In genomic region chr3:58038675-58039302, GRCh38 we compare ENCODE assay signal across 15 cellular contexts. TPM values are rescaled to one million over a fixed set of nuclear protein-coding genes. Genes with fewer than 3 reads are reported as not detected.
DNase-seq lines count a peak whose midpoint lies in the region; ATAC-seq, FAIRE-seq and TF ChIP-seq lines count a peak whose summit lies in the region.
"Had no signal": no experiment of that assay in that cellular context is flagged by ENCODE, and none has a peak within 500 bp of the region (broad histone marks: within the 10 kb centered on the region; RNA-seq: fewer than 3 reads in every experiment).

No MANE protein-coding gene starts in this region.

- H3F3A ChIP-seq in GM23248 (ENCODE audit: insufficient read depth), result peaks cover 51% of the 10 kb centered on the region

- peaks cover 100% of the 10 kb centered on the region for H3K79me2 ChIP-seq in GM23248 (ENCODE audit: insufficient read depth)
- peaks cover 0 to 83% of the 10 kb centered on the region in 2 experiments; a peak in 2 of 4 replicates for H3K79me2 ChIP-seq in H1 (ENCODE audit: control insufficient read depth in 1 of 2, insufficient read depth in 2 of 2, low read length in 2 of 2)

- H2BK120ac ChIP-seq in H1 (replicated peaks; ENCODE audit: low read depth, low read length), result no peak overlapping the region

- TF ChIP-seq CTCF in H1 (IDR thresholded peaks at IDR 0.05; ENCODE audit: control extremely low read depth in 1 of 3, insufficient read depth in 1 of 3, low read depth in 1 of 3, low read length in 3 of 3), result no peak
- no peak for TF ChIP-seq CTCF in spleen (IDR thresholded peaks at IDR 0.05 in 8 of 11, conservative IDR thresholded peaks at IDR 0.05 in 3 of 11)

- no peak overlapping the region for H3K9ac ChIP-seq in GM23248
- no peak overlapping the region for H3K9ac ChIP-seq in H1 (replicated peaks in 1 of 4; ENCODE audit: extremely low read depth in 1 of 4, low read depth in 3 of 4, low read length in 3 of 4)

- H3K4me1 ChIP-seq in GM23248 (ENCODE audit: insufficient read depth) (peaks cover 60% of the 10 kb centered on the region), H1 (replicated peaks in 1 of 4; ENCODE audit: control insufficient read depth in 3 of 4, insufficient read depth in 4 of 4, low read length in 3 of 4) (peaks cover 33 to 60% (median 45%) of the 10 kb centered on the region in 4 experiments), spleen (peaks cover 7 to 75% (median 50%) of the 10 kb centered on the region in 6 donors)

- no peak for FAIRE-seq in H1 (lab: Jason Lieb, UNC)

- no peak overlapping the region for H3K4me2 ChIP-seq in GM23248 (ENCODE audit: unreplicated experiment)
- H3K4me2 ChIP-seq in H1 (ENCODE audit: insufficient read depth in 1 of 2, low read depth in 2 of 2, low read length in 2 of 2), result peak overlapping the region in 1 of 2 experiments; percentile 35; a peak in 1 of 4 replicates

- H3K23ac ChIP-seq in H1 (ENCODE audit: insufficient read length), result no peak overlapping the region

- no peak overlapping the region for H4K8ac ChIP-seq in H1 (ENCODE audit: extremely low read depth, insufficient read depth, low read length)

- TF ChIP-seq POLR2A in H1 (IDR thresholded peaks at IDR 0.05; ENCODE audit: control extremely low read depth in 1 of 2, low read depth in 2 of 2, low read length in 2 of 2) (no peak), spleen (IDR thresholded peaks at IDR 0.05) (no peak)

- 87 to 89% methylated on average over 8 of the region's 8 CpGs for WGBS in GM23248 (ENCODE audit: low coverage in 1 of 2, low lambda C conversion rate in 2 of 2, missing lambda C conversion rate in 2 of 2), 2 experiments
- WGBS in H1 (ENCODE audit: extremely low coverage in 1 of 2, insufficient coverage in 1 of 2, insufficient read length in 1 of 2, insufficient replicate concordance in 2 of 2, low coverage in 1 of 2, low lambda C conversion rate in 2 of 2, missing lambda C conversion rate in 1 of 2), 2 experiments, result 74% methylated on average over 7 of the region's 8 CpGs; no CpG with 5 or more reads in 1 of the 2 experiments
- 45 to 75% (median 60%) methylated on average over 8 of the region's 8 CpGs for WGBS in spleen, 5 donors

- H2BK15ac ChIP-seq in H1 (ENCODE audit: low read length), result no peak overlapping the region

- H3K79me1 ChIP-seq in H1 (ENCODE audit: low read depth, low read length), result peaks cover 12% of the 10 kb centered on the region

- in situ Hi-C loops in GM23248 (cut with MboI), result no loop called here

- DNase-seq in GM23248, result peak; percentile 29
- DNase-seq in NOMO-1 (lab: John Stamatoyannopoulos, UW; ENCODE audit: unreplicated experiment in 2 of 2), result peak; percentile 19 to 39
- no peak for DNase-seq in H1 (ENCODE audit: low read depth in 1 of 2, low spot score in 2 of 2)
- peak; percentile 29 for DNase-seq in spleen
- no peak for DNase-seq in SKM-1 (lab: John Stamatoyannopoulos, UW; ENCODE audit: unreplicated experiment)
- no peak for DNase-seq in medulla oblongata (ENCODE audit: extremely low spot score)
- DNase-seq: activated CD4-positive, alpha-beta T cell treated with anti-CD3 and anti-CD28 coated beads, Interleukin-2, amount 10 ng/mL, durations not matched to agents 24 days and 14 days; activated effector memory CD4-positive, alpha-beta T cell treated with Interleukin-2 at 50 U/mL for 16 hours; DMS153; HFFc6; hypothalamus; NCI-H524 treated with DMSO at 0.1 percent for 48 hours; stimulated activated CD4-positive, alpha-beta T cell treated with anti-CD3 and anti-CD28 coated beads, Interleukin-4, amount 100 ng/mL, for 4 hours; stomach had no signal

- H2AFZ ChIP-seq in GM23248 (no peak overlapping the region), H1 (ENCODE audit: low read length) (no peak overlapping the region)

- no peaks in the 10 kb centered on the region for H3K27me3 ChIP-seq in GM23248 (replicated peaks; ENCODE audit: insufficient read depth)
- H3K27me3 ChIP-seq in H1 (replicated peaks in 1 of 4; ENCODE audit: control insufficient read depth in 3 of 4, extremely low read depth in 1 of 4, insufficient read depth in 3 of 4, low read length in 3 of 4), result no peaks in the 10 kb centered on the region
- H3K27me3 ChIP-seq in spleen (replicated peaks in 1 of 7), result no peaks in the 10 kb centered on the region
- H3K27me3 ChIP-seq: stomach had no signal

- H4K20me1 ChIP-seq in GM23248 (ENCODE audit: insufficient read depth) (no peaks in the 10 kb centered on the region), H1 (replicated peaks in 1 of 2; ENCODE audit: control insufficient read depth in 1 of 2, insufficient read depth in 2 of 2, low read length in 2 of 2) (peaks cover under 1 to 8% of the 10 kb centered on the region in 2 experiments)

- H3K56ac ChIP-seq in H1 (replicated peaks; ENCODE audit: insufficient read length, low read depth, low read length), result no peak overlapping the region

- H3K4ac ChIP-seq in H1 (replicated peaks; ENCODE audit: insufficient read length, low read depth, low read length), result no peak overlapping the region

- ATAC-seq in HG03135 (IDR thresholded peaks at IDR 0.05; ENCODE audit: unreplicated experiment), result no peak

- no peak overlapping the region for H2AK5ac ChIP-seq in H1 (ENCODE audit: low read depth, low read length)

- no peak overlapping the region for H4K5ac ChIP-seq in H1 (ENCODE audit: insufficient read length, low read depth, low read length)

- H3K4me3 ChIP-seq in GM23248 (no peak overlapping the region), H1 (ENCODE audit: extremely low read depth in 1 of 4, insufficient read depth in 2 of 4, low read depth in 3 of 4, low read length in 4 of 4) (no peak overlapping the region), spleen (no peak overlapping the region)
- H3K4me3 ChIP-seq: stomach had no signal

- no peak overlapping the region for H4K91ac ChIP-seq in H1 (replicated peaks; ENCODE audit: insufficient read length, low read length)

- no peaks in the 10 kb centered on the region for H3K9me2 ChIP-seq in GM23248 (ENCODE audit: insufficient read depth)

- H3K36me3 ChIP-seq in GM23248 (ENCODE audit: low read depth) (no peaks in the 10 kb centered on the region), H1 (ENCODE audit: control insufficient read depth in 2 of 4, insufficient read depth in 4 of 4, low read length in 3 of 4) (no peaks in the 10 kb centered on the region), spleen (no peaks in the 10 kb centered on the region)
- H3K36me3 ChIP-seq: stomach had no signal

- H3K27ac ChIP-seq in GM23248, result no peak overlapping the region
- no peak overlapping the region for H3K27ac ChIP-seq in H1 (ENCODE audit: low read depth, low read length)
- no peak overlapping the region for H3K27ac ChIP-seq in spleen

- TF ChIP-seq RAD21 in H1 (IDR thresholded peaks at IDR 0.05 in 1 of 2, conservative IDR thresholded peaks at IDR 0.05 in 1 of 2; ENCODE audit: low read depth in 2 of 2, low read length in 2 of 2), result no peak

- intact Hi-C loops in spleen (cut with DNase I; ENCODE audit: low total_unique reads), result no loop called here

- H3K23me2 ChIP-seq in H1 (ENCODE audit: low read depth, low read length), result no peaks in the 10 kb centered on the region

- H2BK12ac ChIP-seq in H1 (ENCODE audit: low read depth, low read length), result no peak overlapping the region; the same call in 1 of the 2 replicates

- H2BK5ac ChIP-seq in H1 (ENCODE audit: low read depth, low read length), result peak overlapping the region; percentile 72; the same call in 1 of the 2 replicates

- H2BK20ac ChIP-seq in H1 (ENCODE audit: low read length), result 0 out of 2 replicates have a peak overlapping the region, but pooled peaks have one; percentile 64

- H3K9me3 ChIP-seq in GM23248 (ENCODE audit: low read depth) (no peaks in the 10 kb centered on the region), H1 (ENCODE audit: insufficient read depth in 2 of 2, low read depth in 1 of 2, low read length in 1 of 2) (no peaks in the 10 kb centered on the region), spleen (no peaks in the 10 kb centered on the region)
- H3K9me3 ChIP-seq: stomach had no signal

- CTCF ChIA-PET in H1 (lab: Charles Lee; ENCODE audit: partially characterized antibody), result interaction anchor here (0.6 to 4.1 kb wide), 5 partner anchors 11 to 869 kb away, joined by 4 to 14 read pairs (median 5); partner anchors contain the start of gene FLNB

- no peak overlapping the region for H3K14ac ChIP-seq in H1 (ENCODE audit: insufficient read length)

- POLR2A ChIA-PET in H1 (lab: Charles Lee; ENCODE audit: partially characterized antibody), result interaction anchor here (1.0 to 1.8 kb wide), 4 partner anchors 9 to 30 kb away, joined by 3 to 12 read pairs (median 4); partner anchors contain the start of gene FLNB

- H3K18ac ChIP-seq in H1 (ENCODE audit: extremely low read depth, low read length), result no peak overlapping the region

- TF ChIP-seq EP300 in H1 (IDR thresholded peaks at IDR 0.05; ENCODE audit: borderline replicate concordance in 1 of 2, low read depth in 2 of 2, low read length in 2 of 2), result no peak

TF ChIP-seq in H1, 55 proteins besides CTCF, POLR2A, EP300 and RAD21 (continues in another document):
- TF ChIP-seq SP4 (IDR thresholded peaks at IDR 0.05; ENCODE audit: low read length) (no peak), NRF1 (IDR thresholded peaks at IDR 0.05; ENCODE audit: low read depth, low read length) (no peak), ASH2L (IDR thresholded peaks at IDR 0.05; ENCODE audit: low read length) (no peak)

RNA-seq across cellular contexts. Expression of gene FLNB, which starts 30.6 kb away (rescaled TPM):
- total RNA-seq in GM23248 (2014; rRNA removed; shearing (Covaris generic)), result 186 and 199 TPM in 2 replicates
- 60.6 and 61.7 TPM in 2 replicates for polyA plus RNA-seq in GM23248 (2016; fragmentation: Nextera tagmentation; extraction: Ambion mirVana)
- 118 and 122 TPM in 2 replicates for total RNA-seq in H1 (2021; fragmentation: NEBNext Ultra II Directional; extraction: Animal tissue kit (Norgen Biotek cat#: 25700))
- 72.2 and 72.3 TPM in 2 replicates for polyA plus RNA-seq in H1 (2011; rRNA removed)
- polyA plus RNA-seq in H1 (2011; cell fraction: cytosol; rRNA removed), result 53.0 TPM
- 599 TPM for polyA plus RNA-seq in H1 (2011; cell fraction: nucleus; rRNA removed)
- polyA plus RNA-seq in H1 (2012, experiment 1 of 2), result 82.4 to 123 TPM (median 108 TPM) in 4 replicates
- 47.2 TPM for polyA plus RNA-seq in H1 (2012, experiment 2 of 2)
- 96.1 TPM for polyA plus RNA-seq in H1 (2013, experiment 1 of 2)
- 85.9 TPM for polyA plus RNA-seq in H1 (2013, experiment 2 of 2)
- 249 and 262 TPM in 2 replicates for polyA minus RNA-seq in H1 (2011; rRNA and poly(A)+ RNA removed)
- polyA minus RNA-seq in H1 (2011; cell fraction: cytosol; rRNA and poly(A)+ RNA removed), result 121 TPM
- 391 TPM for polyA minus RNA-seq in H1 (2011; cell fraction: nucleus; rRNA and poly(A)+ RNA removed)
- 100 to 1,000 TPM in 4 of 7 donors, 10 to 100 TPM in 3; 77.5 to 163 (median 111) TPM for total RNA-seq in spleen
- 10 to 100 TPM; 38.9 to 70.3 (median 49.4) TPM for polyA plus RNA-seq in spleen

Comparison
In these comparisons a context has a peak if more than half of its experiments do, and no peak if none do; other contexts are left out.
1. DNase-seq: peak in GM23248 (single experiment), NOMO-1 (2 of 2) and spleen (single experiment); none in H1 (0 of 2), SKM-1 (single experiment) and medulla oblongata (single experiment).